Comparison of ENCODE assay signal across 1 cellular context in genomic region chr15:67010898-67011619, GRCh38.
TF ChIP-seq lines count a peak whose summit lies in the region.

No MANE protein-coding gene starts in this region.

TF ChIP-seq in HEK293, 187 proteins besides CTCF, POLR2A, EP300 and RAD21 (continued from another document):
- peak; percentile 63 for TF ChIP-seq PRDM10 (tag by site-specific recombination; IDR thresholded peaks at IDR 0.05)
